ENCODE assay signal across 9 cellular contexts in genomic region chr4:123127218-123127617, GRCh38.
DNase-seq lines count a peak whose midpoint lies in the region; ATAC-seq, FAIRE-seq and TF ChIP-seq lines count a peak whose summit lies in the region.
"Had no signal": no experiment of that assay in that cellular context is flagged by ENCODE, and none has a peak within 500 bp of the region (broad histone marks: within the 10 kb centered on the region; RNA-seq: fewer than 3 reads in every experiment).

No MANE protein-coding gene starts in this region.

- WGBS in heart right ventricle, 2 donors = 68 to 70% methylated on average over 1 of the region's 1 CpG

- H3K9me3 Mint-ChIP-seq in astrocyte (ENCODE audit: unreplicated experiment) = peaks cover 3% of the 10 kb centered on the region
- H3K9me3 Mint-ChIP-seq in activated T-helper 17 cell treated with anti-CD3 and anti-CD28 coated beads, Interleukin-2, amount 50 U/mL, for 72 hours = no peaks in the 10 kb centered on the region

- H3K36me3 ChIP-seq in heart right ventricle = no peaks in the 10 kb centered on the region
- H3K36me3 ChIP-seq in astrocyte (ENCODE audit: insufficient read depth, low read length) = no peaks in the 10 kb centered on the region
- no peaks in the 10 kb centered on the region for H3K36me3 ChIP-seq in vagina

- no peak overlapping the region for H3K9ac ChIP-seq in astrocyte (ENCODE audit: low read length)

- H3K4me1 ChIP-seq in heart right ventricle = peaks cover 0 to 25% (median 4%) of the 10 kb centered on the region in 9 donors
- no peaks in the 10 kb centered on the region for H3K4me1 ChIP-seq in astrocyte (ENCODE audit: insufficient read depth, low read length)
- no peaks in the 10 kb centered on the region for H3K4me1 ChIP-seq in vagina

- intact Hi-C loops in heart right ventricle (cut with DNase I) = loop anchor here in 8 of 10 donors (5.0 to 10.0 kb wide), 8 partner anchors 268 to 1135 kb away; partner anchors contain the start of gene SPRY1 (in 4 of the 8)
- intact Hi-C loops in Right ventricle myocardium inferior (cut with DNase I) = loop anchor here (5.0 kb wide), 3 partner anchors 270 to 985 kb away; partner anchors contain the start of gene SPRY1
- intact Hi-C loops in vagina (cut with DNase I) = no loop called here

- TF ChIP-seq CTCF in heart right ventricle (IDR thresholded peaks at IDR 0.05) (peak in 8 of 9 donors; percentile 31 to 69 (median 50)), astrocyte (IDR thresholded peaks at IDR 0.05; ENCODE audit: insufficient read depth, low read depth, low read length) (no peak), vagina (IDR thresholded peaks at IDR 0.05) (peak in 2 of 3 experiments; percentile 23 to 29)

- H4K20me1 ChIP-seq in astrocyte (ENCODE audit: insufficient read depth, low read length) = no peaks in the 10 kb centered on the region

- no peaks in the 10 kb centered on the region for H3K79me2 ChIP-seq in astrocyte (ENCODE audit: insufficient read depth, low read length)

- no peak for TF ChIP-seq POLR2A in vagina (IDR thresholded peaks at IDR 0.05)

- no peaks in the 10 kb centered on the region for H3K27me3 ChIP-seq in heart right ventricle
- H3K27me3 ChIP-seq in astrocyte (ENCODE audit: insufficient read depth, low read length) = no peaks in the 10 kb centered on the region
- H3K27me3 ChIP-seq in vagina = no peaks in the 10 kb centered on the region

- FAIRE-seq in astrocyte (lab: Jason Lieb, UNC) = no peak

- H3K4me1 Mint-ChIP-seq in astrocyte (ENCODE audit: low read depth, unreplicated experiment) = peaks cover 10% of the 10 kb centered on the region
- H3K4me1 Mint-ChIP-seq in activated T-helper 17 cell treated with anti-CD3 and anti-CD28 coated beads, Interleukin-2, amount 50 U/mL, for 72 hours = no peaks in the 10 kb centered on the region

- H3K4me2 ChIP-seq in astrocyte (ENCODE audit: low read length) = no peak overlapping the region

- ATAC-seq in heart right ventricle = peak in 3 of 8 donors; percentile 46 to 55 (median 49)
- no peak for ATAC-seq in Right ventricle myocardium inferior
- no peak for ATAC-seq in activated T-helper 17 cell treated with anti-CD3 and anti-CD28 coated beads, Interleukin-2, amount 50 U/mL, for 72 hours (replicated peaks)
- no peak for ATAC-seq in GM18498 (IDR thresholded peaks at IDR 0.05; ENCODE audit: unreplicated experiment)

- H3K9me3 ChIP-seq in heart right ventricle = no peaks in the 10 kb centered on the region
- H3K9me3 ChIP-seq in astrocyte (ENCODE audit: insufficient read depth, low read depth, low read length) = no peaks in the 10 kb centered on the region
- H3K9me3 ChIP-seq in vagina = no peaks in the 10 kb centered on the region

- H3K36me3 Mint-ChIP-seq in astrocyte (ENCODE audit: low read depth, unreplicated experiment) = peaks cover 2% of the 10 kb centered on the region
- no peaks in the 10 kb centered on the region for H3K36me3 Mint-ChIP-seq in activated T-helper 17 cell treated with anti-CD3 and anti-CD28 coated beads, Interleukin-2, amount 50 U/mL, for 72 hours (ENCODE audit: low read depth)

- no peaks in the 10 kb centered on the region for H3K27me3 Mint-ChIP-seq in astrocyte (ENCODE audit: low read depth, unreplicated experiment)
- H3K27me3 Mint-ChIP-seq in activated T-helper 17 cell treated with anti-CD3 and anti-CD28 coated beads, Interleukin-2, amount 50 U/mL, for 72 hours = no peaks in the 10 kb centered on the region

- peak overlapping the region in 4 of 10 donors; percentile 28 to 36 (median 33) for H3K27ac ChIP-seq in heart right ventricle
- H3K27ac ChIP-seq in astrocyte (ENCODE audit: low read depth, low read length) = no peak overlapping the region
- H3K27ac ChIP-seq in vagina = no peak overlapping the region

- H3K4me3 ChIP-seq in heart right ventricle (no peak overlapping the region), astrocyte (ENCODE audit: insufficient read depth, low read depth, low read length) (no peak overlapping the region), vagina (no peak overlapping the region)

- no peak overlapping the region for H2AFZ ChIP-seq in astrocyte (ENCODE audit: low read depth, low read length)

- DNase-seq in heart right ventricle (no peak), Right ventricle myocardium inferior (ENCODE audit: missing footprints) (no peak), astrocyte (ENCODE audit: low read depth) (no peak), iris pigment epithelial cell (ENCODE audit: low read depth) (peak; percentile 54), vagina (ENCODE audit: extremely low spot score in 2 of 2) (no peak), COR-L47 (lab: John Stamatoyannopoulos, UW) (no peak)
- DNase-seq: NK-92 treated with Interleukin-12 subunit alpha and Interleukin-12 subunit beta, amount 100 ng/mL, for 24 hours had no signal

- peak overlapping the region; percentile 36 for H3K27ac Mint-ChIP-seq in astrocyte (ENCODE audit: unreplicated experiment)
- no peak overlapping the region for H3K27ac Mint-ChIP-seq in activated T-helper 17 cell treated with anti-CD3 and anti-CD28 coated beads, Interleukin-2, amount 50 U/mL, for 72 hours

- H3K4me3 Mint-ChIP-seq in astrocyte (ENCODE audit: unreplicated experiment) = no peak overlapping the region
- H3K4me3 Mint-ChIP-seq in activated T-helper 17 cell treated with anti-CD3 and anti-CD28 coated beads, Interleukin-2, amount 50 U/mL, for 72 hours = no peak overlapping the region
